ENCODE assay signal across 12 cellular contexts in genomic region chr7:101487753-101488152, GRCh38.
DNase-seq lines count a peak whose midpoint lies in the region; ATAC-seq and TF ChIP-seq lines count a peak whose summit lies in the region.
"Had no signal": no experiment of that assay in that cellular context is flagged by ENCODE, and none has a peak within 500 bp of the region (broad histone marks: within the 10 kb centered on the region; RNA-seq: fewer than 3 reads in every experiment).

No MANE protein-coding gene starts in this region.

- H3K9ac ChIP-seq in endodermal cell (ENCODE audit: extremely low read depth, low read length, poor library complexity, severe bottlenecking), result no peak overlapping the region

- H3K9me3 Mint-ChIP-seq in endodermal cell, result no peaks in the 10 kb centered on the region
- no peaks in the 10 kb centered on the region for H3K9me3 Mint-ChIP-seq in nephron progenitor cell
- H3K9me3 Mint-ChIP-seq: CD4-positive, alpha-beta T cell; IgD-negative memory B cell had no signal

- WGBS in endodermal cell (ENCODE audit: insufficient coverage in 1 of 2, insufficient read length in 1 of 2), 2 experiments, result 90 to 94% methylated on average over 4 to 7 of the region's 7 CpGs

- POLR2A ChIA-PET in Panc1 (lab: Charles Lee), result no interaction called here

- H3K36me3 Mint-ChIP-seq in endodermal cell (ENCODE audit: low read depth) (peaks cover 2% of the 10 kb centered on the region), nephron progenitor cell (ENCODE audit: low read depth) (peaks cover 32% of the 10 kb centered on the region)
- H3K36me3 Mint-ChIP-seq: IgD-negative memory B cell had no signal

- no peak for DNase-seq in Panc1 (ENCODE audit: low read depth, low spot score)
- peak; percentile 12 for DNase-seq in endodermal cell
- no peak for DNase-seq in nephron progenitor cell
- DNase-seq in activated CD4-positive, alpha-beta T cell treated with anti-CD3 and anti-CD28 coated beads for 1 hour, result no peak
- DNase-seq in DMS153 treated with DMSO at 0.1 percent for 48 hours (lab: John Stamatoyannopoulos, UW; ENCODE audit: unreplicated experiment), result no peak
- DNase-seq in left ventricle myocardium inferior, result no peak
- no peak for DNase-seq in Right ventricle myocardium superior
- DNase-seq: C1 segment of cervical spinal cord; CD4-positive, alpha-beta T cell; DMS153 had no signal

- no peak overlapping the region for H3K4me3 ChIP-seq in Panc1 (ENCODE audit: low read depth in 2 of 2, low read length in 2 of 2)
- H3K4me3 ChIP-seq in endodermal cell (ENCODE audit: low read length), result no peak overlapping the region
- no peak overlapping the region for H3K4me3 ChIP-seq in left ventricle myocardium inferior

- peak overlapping the region; percentile 88 for H3K27ac ChIP-seq in Panc1 (ENCODE audit: low read length)
- H3K27ac ChIP-seq in endodermal cell (ENCODE audit: low read depth, low read length), result no peak overlapping the region
- H3K27ac ChIP-seq in left ventricle myocardium inferior (replicated peaks), result no peak overlapping the region

- H3K36me3 ChIP-seq in Panc1 (ENCODE audit: control insufficient read depth, insufficient read depth, low read length), result no peaks in the 10 kb centered on the region
- no peaks in the 10 kb centered on the region for H3K36me3 ChIP-seq in endodermal cell (ENCODE audit: control insufficient read depth, insufficient read depth, low read length)
- H3K36me3 ChIP-seq in left ventricle myocardium inferior, result no peaks in the 10 kb centered on the region

- intact Hi-C loops in Panc1 (cut with micrococcal nuclease; ENCODE audit: unreplicated experiment) (no loop called here), left ventricle myocardium inferior (cut with micrococcal nuclease) (no loop called here), Right ventricle myocardium superior (cut with DNase I) (no loop called here)

- H3K27me3 ChIP-seq in Panc1 (ENCODE audit: control insufficient read depth, insufficient read depth, low read length), result no peaks in the 10 kb centered on the region
- no peaks in the 10 kb centered on the region for H3K27me3 ChIP-seq in endodermal cell (ENCODE audit: control insufficient read depth, insufficient read depth, low read length, poor library complexity, severe bottlenecking)
- H3K27me3 ChIP-seq in left ventricle myocardium inferior (ENCODE audit: low read depth), result peaks cover 80% of the 10 kb centered on the region

- ATAC-seq in Panc1 (no peak), Right ventricle myocardium superior (ENCODE audit: poor library complexity) (no peak)

- in situ Hi-C loops in Panc1 (cut with HindIII; ENCODE audit: low pct_unique_long_range_greater_than_20kb, low sequenced_read_pairs), result no loop called here

- TF ChIP-seq CTCF in Panc1 (IDR thresholded peaks at IDR 0.05) (no peak), endodermal cell (conservative IDR thresholded peaks at IDR 0.05) (no peak), nephron progenitor cell (IDR thresholded peaks at IDR 0.05) (no peak), left ventricle myocardium inferior (IDR thresholded peaks at IDR 0.05; ENCODE audit: borderline replicate concordance) (no peak)

- CTCF ChIA-PET in Panc1 (lab: Charles Lee), result no interaction called here

- no peak overlapping the region for H3K27ac Mint-ChIP-seq in endodermal cell
- peak overlapping the region; percentile 66 for H3K27ac Mint-ChIP-seq in nephron progenitor cell
- H3K27ac Mint-ChIP-seq: B cell; CD4-positive, alpha-beta T cell had no signal

- H3K4me1 Mint-ChIP-seq in endodermal cell (no peaks in the 10 kb centered on the region), nephron progenitor cell (peaks cover 47% of the 10 kb centered on the region)
- H3K4me1 Mint-ChIP-seq: B cell, IgD-negative memory B cell had no signal

- H3K9me3 ChIP-seq in Panc1 (ENCODE audit: control insufficient read depth, insufficient read depth, low read depth, low read length) (no peaks in the 10 kb centered on the region), endodermal cell (ENCODE audit: control insufficient read depth, low read length) (no peaks in the 10 kb centered on the region), left ventricle myocardium inferior (replicated peaks) (no peaks in the 10 kb centered on the region)

- H3K4me3 Mint-ChIP-seq in endodermal cell, result no peak overlapping the region
- no peak overlapping the region for H3K4me3 Mint-ChIP-seq in nephron progenitor cell
- H3K4me3 Mint-ChIP-seq: B cell; CD4-positive, alpha-beta T cell; IgD-negative memory B cell had no signal

- peaks cover 2% of the 10 kb centered on the region for H3K27me3 Mint-ChIP-seq in endodermal cell (ENCODE audit: insufficient read depth)
- H3K27me3 Mint-ChIP-seq in nephron progenitor cell (ENCODE audit: low read depth, poor library complexity), result no peaks in the 10 kb centered on the region

- BruUV-seq in Panc1 (replicated peaks; lab: Mats Ljungman, UMichigan), result no TSS peak

- peaks cover 32% of the 10 kb centered on the region for H3K4me1 ChIP-seq in Panc1 (ENCODE audit: control insufficient read depth, insufficient read depth, low read length)
- H3K4me1 ChIP-seq in endodermal cell (ENCODE audit: control insufficient read depth, insufficient read depth, low read length), result no peaks in the 10 kb centered on the region
- H3K4me1 ChIP-seq in left ventricle myocardium inferior, result no peaks in the 10 kb centered on the region
